ENCODE assay signal across 24 cellular contexts in the genomic region with DNA sequence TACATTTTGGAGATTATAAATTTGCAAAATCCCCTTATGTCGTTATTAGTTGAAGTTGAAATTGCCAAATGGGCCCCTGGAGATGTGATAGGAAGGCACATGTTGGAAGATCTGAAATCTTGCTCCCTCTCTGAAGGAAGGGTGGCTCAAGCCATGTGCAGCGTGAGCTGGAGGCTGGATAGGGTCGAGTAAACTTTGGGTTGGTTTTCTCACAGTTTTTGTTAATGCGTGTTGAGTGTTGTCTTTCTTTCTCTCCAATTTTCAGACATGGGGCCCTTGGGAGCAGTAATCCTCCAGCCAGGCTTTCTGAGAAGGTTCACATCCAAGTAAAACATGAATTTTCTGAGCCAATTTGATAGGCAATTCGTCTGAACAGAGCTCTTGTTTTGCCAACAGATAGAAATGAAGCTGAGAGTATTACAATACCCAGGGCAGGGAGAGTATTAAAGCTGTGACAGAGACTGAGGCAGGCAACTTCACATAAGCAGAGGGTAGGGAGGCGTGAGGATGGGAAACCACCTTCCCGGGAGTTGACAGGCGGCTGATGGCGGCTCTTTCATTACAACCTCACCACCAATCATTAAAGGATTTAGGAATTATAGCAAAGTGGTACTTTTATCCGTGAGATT.
"Had no signal": no experiment of that assay in that cellular context is flagged by ENCODE, and none has a peak within 500 bp of the region (broad histone marks: within the 10 kb centered on the region; RNA-seq: fewer than 3 reads in every experiment).

No MANE protein-coding gene starts in this region.

- ATAC-seq: SK-N-SH treated with all-trans-retinoic acid at 6 μM for 48 hours had no signal

- H3K27ac ChIP-seq: HL-60, SJCRH30 had no signal

- H3K27me3 ChIP-seq: MG63, SJCRH30 had no signal

- H3K4me3 ChIP-seq: MG63, SJCRH30 had no signal

- H3K4me1 ChIP-seq: SJCRH30 had no signal

- DNase-seq: Karpas-422, KBM-7, MG63, NCI-H1092, NCI-H1105 treated with DMSO at 0.1 percent for 48 hours, NCI-H1417 treated with DMSO at 0.1 percent for 48 hours, NCI-H146, NCI-H1694 treated with DMSO at 0.1 percent for 48 hours, NCI-H1930, NCI-H2081 treated with DMSO at 0.1 percent for 48 hours, NCI-H2171, NCI-H226, NCI-H446, NCI-H510A, NCI-H524 treated with DMSO at 0.1 percent for 48 hours, NCI-H69, NCI-H774, RPMI8226, SHP77 treated with DMSO at 0.1 percent for 48 hours, SJCRH30 had no signal

- H3K36me3 ChIP-seq: MG63, SJCRH30 had no signal

- FAIRE-seq: HTR-8/SVneo, RCC 7860 had no signal

- H3K9me3 ChIP-seq: MG63, SJCRH30 had no signal
